7 cellular contexts compared by ENCODE assay signal in the genomic region with DNA sequence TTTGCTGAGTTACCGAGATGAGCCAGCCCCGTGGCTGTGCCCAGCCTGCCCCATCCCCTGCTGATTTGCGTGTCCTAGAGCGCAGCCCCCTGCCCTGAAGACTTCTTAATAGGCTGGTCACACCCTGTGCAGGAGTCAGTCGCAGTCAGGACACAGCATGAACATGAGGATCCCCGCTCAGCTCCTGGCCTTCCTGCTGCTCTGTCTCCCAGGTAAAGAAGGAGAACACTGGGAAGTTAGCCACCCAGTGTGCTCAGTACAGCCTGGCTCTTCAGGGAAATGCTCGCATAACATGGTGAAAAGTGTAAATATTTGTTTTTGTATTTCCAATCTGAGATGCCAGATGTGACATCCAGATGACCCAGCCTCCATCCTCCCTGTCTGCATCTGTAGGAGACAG. TPM values are rescaled to one million over a fixed set of nuclear protein-coding genes. Genes with fewer than 3 reads are reported as not detected.
DNase-seq lines count a peak whose midpoint lies in the region; ATAC-seq, FAIRE-seq and TF ChIP-seq lines count a peak whose summit lies in the region.
"Not testable (repeated sequence)": the region's sequence is repeated elsewhere in the genome, so short reads cannot be mapped to it uniquely, and the experiment has no call there.

No MANE protein-coding gene starts in this region.

- not testable (repeated sequence) for H3K27ac Mint-ChIP-seq in GM23338, WTC11

- FAIRE-seq in A549 (lab: Jason Lieb, UNC): not testable (repeated sequence)

- not testable (repeated sequence) for H3K4me3 Mint-ChIP-seq in GM23338, WTC11

- not testable (repeated sequence) for H3K27me3 Mint-ChIP-seq in GM23338 (ENCODE audit: insufficient read depth, low read depth, poor library complexity); WTC11 (ENCODE audit: low read depth)

- H3K27ac ChIP-seq in A549; GM23338 (ENCODE audit: low read depth); parathyroid adenoma: not testable (repeated sequence)

- H3K9me2 ChIP-seq in GM23338 (ENCODE audit: insufficient read depth): not testable (repeated sequence)

- H2AFZ ChIP-seq in GM23338: not testable (repeated sequence)
- H2AFZ ChIP-seq in parathyroid adenoma: peak overlapping the region; percentile 17

- H4K20me1 ChIP-seq in GM23338 (replicated peaks; ENCODE audit: insufficient read depth): not testable (repeated sequence)

- not testable (repeated sequence) for H3K9me3 Mint-ChIP-seq in GM23338, WTC11

- not testable (repeated sequence) for H3K79me2 ChIP-seq in GM23338 (replicated peaks; ENCODE audit: insufficient read depth); parathyroid adenoma

- TF ChIP-seq CTCF in A549 (IDR thresholded peaks at IDR 0.05); GM23338 (conservative IDR thresholded peaks at IDR 0.05; ENCODE audit: low read depth in 2 of 2); WTC11 (IDR thresholded peaks at IDR 0.05); parathyroid adenoma (IDR thresholded peaks at IDR 0.05): not testable (repeated sequence)

- TF ChIP-seq RAD21 in A549 (conservative IDR thresholded peaks at IDR 0.05 in 1 of 2, IDR thresholded peaks at IDR 0.05 in 1 of 2): not testable (repeated sequence)

- not testable (repeated sequence) for H3K4me2 ChIP-seq in A549; GM23338; parathyroid adenoma (ENCODE audit: low read length)

- not testable (repeated sequence) for H3K9me3 ChIP-seq in A549; parathyroid adenoma (ENCODE audit: control insufficient read depth, low read length)

- not testable (repeated sequence) for TF ChIP-seq EP300 in A549 (IDR thresholded peaks at IDR 0.05)

- H3K9ac ChIP-seq in parathyroid adenoma: not testable (repeated sequence)

- H3K4me1 Mint-ChIP-seq in GM23338: peaks cover 11% of the 10 kb centered on the region; the same call in 2 of the 3 replicates
- peaks cover 16% of the 10 kb centered on the region for H3K4me1 Mint-ChIP-seq in WTC11

- not testable (repeated sequence) for H3K27me3 ChIP-seq in GM23338 (ENCODE audit: insufficient read depth); parathyroid adenoma (ENCODE audit: control insufficient read depth, insufficient read depth, low read length)

- not testable (repeated sequence) for TF ChIP-seq POLR2A in A549 (IDR thresholded peaks at IDR 0.05; ENCODE audit: low read length)

- H3K4me3 ChIP-seq in A549; GM23338; parathyroid adenoma (ENCODE audit: low read depth, low read length): not testable (repeated sequence)

- DNase-seq in A549 (ENCODE audit: low read depth in 1 of 2, low spot score in 1 of 2); GM23338 (ENCODE audit: low spot score); WTC11 (ENCODE audit: low spot score): not testable (repeated sequence)
- DNase-seq in DMS53 (lab: John Stamatoyannopoulos, UW) (peak; percentile 52), DMS53 treated with DMSO at 0.1 percent for 48 hours (lab: John Stamatoyannopoulos, UW; ENCODE audit: unreplicated experiment) (peak; percentile 49), NCI-H69 (lab: John Stamatoyannopoulos, UW) (peak; percentile 4)

- H3F3A ChIP-seq in GM23338 (replicated peaks; ENCODE audit: low read depth): not testable (repeated sequence)

- POLR2A ChIA-PET in A549 (lab: Yijun Ruan, JAX); WTC11 (lab: Charles Lee): not testable (repeated sequence)

- CTCF ChIA-PET in A549 (lab: Yijun Ruan, JAX); WTC11 (lab: Charles Lee): not testable (repeated sequence)

- H3K4me1 ChIP-seq in A549; GM23338 (ENCODE audit: insufficient read depth); parathyroid adenoma: not testable (repeated sequence)

- peak; percentile 43 to 52; a peak in 2 of 6 replicates for ATAC-seq in A549
- ATAC-seq in GM23338: peak; percentile 78
- ATAC-seq in WTC11: peak; percentile 24; the same call in 1 of the 2 replicates

- WGBS in A549 (ENCODE audit: missing lambda C conversion rate): 4% methylated on average over 3 of the region's 7 CpGs

- H3K36me3 ChIP-seq in GM23338 (ENCODE audit: insufficient read depth); parathyroid adenoma (ENCODE audit: control insufficient read depth, insufficient read depth, low read length): not testable (repeated sequence)

- not testable (repeated sequence) for H3K36me3 Mint-ChIP-seq in GM23338 (ENCODE audit: low read depth); WTC11

RNA-seq across cellular contexts. Expression of a gene that starts 34.9 kb away (rescaled TPM):
- polyA plus RNA-seq in A549 (2011; rRNA removed) (11.9 and 14.5 TPM in 2 replicates), A549 (2017; fragmentation: RNase III; extraction: RNeasy Plus Mini Kit Qiagen cat#74134 plus additional on column Dnase treatment) (9.2 to 11.6 TPM (median 11.0 TPM) in 3 replicates), GM23338 (2016; fragmentation: Nextera tagmentation; extraction: Ambion mirVana) (22.3 and 23.9 TPM in 2 replicates)
- polyA plus RNA-seq in A549 (2012; cell fraction: cytosol; rRNA removed): 12.7 and 15.7 TPM in 2 replicates
- polyA plus RNA-seq in A549 (2012; cell fraction: nucleus; rRNA removed): 20.4 and 21.4 TPM in 2 replicates
- 19.0 and 22.7 TPM in 2 replicates for polyA minus RNA-seq in A549 (2011; rRNA and poly(A)+ RNA removed)
- 28.6 and 32.4 TPM in 2 replicates for total RNA-seq in GM23338 (2014; rRNA removed; shearing (Covaris generic))
- 45.2 to 49.5 TPM (median 46.4 TPM) in 3 replicates for total RNA-seq in WTC11 (2021)

RNA-seq across cellular contexts. Expression of a gene that starts 53.2 kb away (rescaled TPM):
- polyA plus RNA-seq in A549 (2011; rRNA removed) (10.1 and 15.0 TPM in 2 replicates), A549 (2017; fragmentation: RNase III; extraction: RNeasy Plus Mini Kit Qiagen cat#74134 plus additional on column Dnase treatment) (4.5 to 6.2 TPM (median 5.6 TPM) in 3 replicates), GM23338 (2016; fragmentation: Nextera tagmentation; extraction: Ambion mirVana) (8.2 and 10.7 TPM in 2 replicates)
- polyA plus RNA-seq in A549 (2012; cell fraction: cytosol; rRNA removed): 2.9 and 3.5 TPM in 2 replicates
- 6.9 and 11.0 TPM in 2 replicates for polyA plus RNA-seq in A549 (2012; cell fraction: nucleus; rRNA removed)
- 55.6 and 56.2 TPM in 2 replicates for polyA minus RNA-seq in A549 (2011; rRNA and poly(A)+ RNA removed)
- 15.0 and 21.8 TPM in 2 replicates for total RNA-seq in GM23338 (2014; rRNA removed; shearing (Covaris generic))
- 14.4 to 16.8 TPM (median 16.2 TPM) in 3 replicates for total RNA-seq in WTC11 (2021)

Comparison
In these comparisons a context has a peak if more than half of its experiments do, and no peak if none do; other contexts are left out.
1. ATAC-seq: peak in every context shown above with its lines; median percentile 78 in GM23338; 48 in A549; 24 in WTC11.